Comparison of ENCODE assay signal across 19 cellular contexts in the genomic region with DNA sequence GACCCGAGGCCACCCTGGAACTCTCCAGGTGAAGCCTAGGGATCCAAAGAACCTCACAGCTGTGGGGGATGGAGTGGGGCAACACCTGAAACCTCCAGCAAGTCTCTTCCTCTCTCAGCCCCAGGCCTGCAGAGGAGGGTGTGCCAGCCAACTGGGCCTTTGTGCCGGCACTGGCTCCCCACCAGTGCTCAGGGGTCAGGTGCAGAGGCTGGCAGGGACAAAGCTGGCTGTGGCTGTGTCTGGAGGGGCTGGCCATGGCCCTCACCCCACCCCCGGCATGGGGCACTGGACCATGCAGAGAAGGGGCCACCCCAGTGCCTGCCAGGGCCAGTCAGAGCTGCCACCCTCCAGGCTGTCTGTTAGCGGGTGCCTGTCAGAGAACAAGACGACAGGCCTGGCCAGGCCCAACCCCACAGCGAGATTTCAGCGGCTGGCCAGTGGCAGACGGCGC. TPM values are rescaled to one million over a fixed set of nuclear protein-coding genes. Genes with fewer than 3 reads are reported as not detected.
DNase-seq lines count a peak whose midpoint lies in the region; ATAC-seq and TF ChIP-seq lines count a peak whose summit lies in the region.
"Had no signal": no experiment of that assay in that cellular context is flagged by ENCODE, and none has a peak within 500 bp of the region (broad histone marks: within the 10 kb centered on the region; RNA-seq: fewer than 3 reads in every experiment).

No MANE protein-coding gene starts in this region.

- H3K27ac Mint-ChIP-seq in chondrocyte (ENCODE audit: unreplicated experiment) = peak overlapping the region; percentile 63
- H3K27ac Mint-ChIP-seq: T-helper 17 cell had no signal

- H3K9me3 ChIP-seq in HUES6 (ENCODE audit: control insufficient read depth, insufficient read depth, low read depth, low read length) = no peaks in the 10 kb centered on the region
- H3K9me3 ChIP-seq in prostate gland = no peaks in the 10 kb centered on the region
- H3K9me3 ChIP-seq: neutrophil had no signal

- DNase-seq in chondrocyte (ENCODE audit: low spot score) = peak; percentile 53
- DNase-seq in islet precursor cell = peak; percentile 43
- DNase-seq in prostate gland (ENCODE audit: low spot score) = no peak
- no peak for DNase-seq in NCI-H187 (lab: John Stamatoyannopoulos, UW)
- DNase-seq in HK-2 (ENCODE audit: unreplicated experiment) = no peak
- DNase-seq in SW480 (ENCODE audit: low spot score) = no peak
- DNase-seq: activated CD8-positive, alpha-beta memory T cell treated with anti-CD3 and anti-CD28 coated beads, Interleukin-2, amount 50 U/mL, for 4 hours; Calu3; NCI-H1105; NCI-H2171; NCI-H82; small intestine; stimulated activated naive CD4-positive, alpha-beta T cell; T-helper 17 cell had no signal

- TF ChIP-seq CTCF in chondrocyte (IDR thresholded peaks at IDR 0.05) (no peak), prostate gland (IDR thresholded peaks at IDR 0.05) (no peak)

- H3K4me1 ChIP-seq in HUES6 (ENCODE audit: control insufficient read depth, insufficient read depth, low read length) (peaks cover 63% of the 10 kb centered on the region), prostate gland (replicated peaks) (peaks cover 20% of the 10 kb centered on the region)

- H3K4me3 ChIP-seq in HUES6 (ENCODE audit: low read depth, low read length) (no peak overlapping the region; the same call in 1 of the 2 replicates), prostate gland (no peak overlapping the region)

- no peaks in the 10 kb centered on the region for H3K27me3 Mint-ChIP-seq in chondrocyte (ENCODE audit: low read depth)

- WGBS in prostate gland = 56% methylated on average over 9 of the region's 9 CpGs

- intact Hi-C loops in prostate gland (cut with DNase I) = no loop called here

- peaks cover 19% of the 10 kb centered on the region for H3K36me3 ChIP-seq in HUES6 (ENCODE audit: control insufficient read depth, insufficient read depth, low read length)
- no peaks in the 10 kb centered on the region for H3K36me3 ChIP-seq in prostate gland
- H3K36me3 ChIP-seq: neutrophil had no signal

- H3K36me3 Mint-ChIP-seq in chondrocyte (ENCODE audit: low read depth) = no peaks in the 10 kb centered on the region

- no peak for ATAC-seq in esophagus mucosa
- ATAC-seq: activated CD4-positive, CD25-positive, alpha-beta regulatory T cell treated with anti-CD3 and anti-CD28 coated beads, Interleukin-2, amount 50 U/mL, for 24 hours; HCT116; T-helper 17 cell had no signal

- H3K27ac ChIP-seq in HUES6 (ENCODE audit: low read depth, low read length) (peak overlapping the region; percentile 44), prostate gland (peak overlapping the region; percentile 17 to 66)
- H3K27ac ChIP-seq: neutrophil had no signal

- no peak overlapping the region for H3K4me3 Mint-ChIP-seq in chondrocyte (ENCODE audit: unreplicated experiment)
- H3K4me3 Mint-ChIP-seq: T-helper 17 cell had no signal

- no peaks in the 10 kb centered on the region for H3K27me3 ChIP-seq in HUES6 (ENCODE audit: control insufficient read depth, insufficient read depth, low read length)
- H3K27me3 ChIP-seq in prostate gland (replicated peaks; ENCODE audit: insufficient read depth) = no peaks in the 10 kb centered on the region

- peak overlapping the region; percentile 52 for H3K9ac ChIP-seq in HUES6 (ENCODE audit: low read length)

- no peaks in the 10 kb centered on the region for H3K9me3 Mint-ChIP-seq in chondrocyte (ENCODE audit: low read depth)

- H3K4me1 Mint-ChIP-seq in chondrocyte (ENCODE audit: low read depth) = peaks cover 64% of the 10 kb centered on the region

- no peak for TF ChIP-seq POLR2A in prostate gland (IDR thresholded peaks at IDR 0.05)

RNA-seq across cellular contexts. Expression of gene COL18A1, which starts 3.9 kb away (rescaled TPM):
- total RNA-seq in chondrocyte (322 to 628 TPM (median 616 TPM) in 3 replicates), prostate gland (100 to 1,000 TPM in 1 of 2 donors, 10 to 100 TPM in 1; 56.2 to 229 TPM), esophagus mucosa (26.7 TPM)

Comparison
In these comparisons a context has a peak if more than half of its experiments do, and no peak if none do; other contexts are left out.
1. DNase-seq: peak in chondrocyte (single experiment) and islet precursor cell (single experiment); none in prostate gland (single experiment), NCI-H187 (0 of 2), HK-2 (single experiment) and SW480 (single experiment).